ENCODE assay signal across 10 cellular contexts in the genomic region with DNA sequence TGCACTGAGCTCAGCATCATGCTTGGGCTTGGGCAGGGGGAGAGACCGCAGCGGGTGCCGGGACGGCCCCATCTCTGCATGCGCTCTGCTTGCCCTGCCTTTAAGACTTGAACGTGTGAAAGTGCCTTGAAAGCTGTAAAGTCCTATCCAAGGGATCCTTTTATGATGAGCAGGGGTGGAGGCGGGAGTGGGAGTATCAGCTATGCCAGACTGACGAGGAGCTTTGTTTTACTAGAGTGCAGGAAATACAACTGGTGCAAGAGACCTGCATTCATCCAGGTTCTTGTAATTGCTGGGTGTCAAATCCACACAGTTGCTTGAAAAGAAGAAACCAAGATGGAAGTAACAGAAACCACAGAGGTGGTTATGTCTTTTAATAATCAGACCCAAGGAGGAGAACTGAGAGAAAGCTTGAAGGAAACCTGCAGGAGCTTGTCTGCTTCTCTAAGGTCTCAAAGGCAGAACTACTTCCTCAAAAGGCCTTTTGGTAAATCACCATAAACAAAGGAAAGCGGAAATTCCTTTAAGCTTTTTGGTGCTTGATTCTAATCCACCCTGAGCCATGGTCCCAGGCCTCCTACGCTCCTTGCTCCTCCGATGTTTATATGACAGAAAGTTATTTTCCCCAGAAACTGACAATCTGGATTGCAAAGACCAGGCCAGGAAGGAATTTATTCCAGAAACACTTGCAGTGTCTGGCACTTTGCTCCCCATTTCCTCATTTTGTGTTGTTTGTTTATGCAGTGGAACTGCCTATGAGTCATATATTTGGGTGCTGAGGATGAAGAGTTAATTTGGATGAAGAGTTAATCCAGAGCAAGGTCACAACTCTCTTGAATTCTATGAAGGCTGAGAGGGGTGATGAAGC. TPM values are rescaled to one million over a fixed set of nuclear protein-coding genes. Genes with fewer than 3 reads are reported as not detected.
DNase-seq lines count a peak whose midpoint lies in the region; ATAC-seq lines count a peak whose summit lies in the region.
"Had no signal": no experiment of that assay in that cellular context is flagged by ENCODE, and none has a peak within 500 bp of the region (broad histone marks: within the 10 kb centered on the region; RNA-seq: fewer than 3 reads in every experiment).

No MANE protein-coding gene starts in this region.

- intact Hi-C loops in left colon (cut with DNase I, micrococcal nuclease) = no loop called here

- no peaks in the 10 kb centered on the region for H3K27me3 Mint-ChIP-seq in stimulated activated naive CD8-positive, alpha-beta T cell treated with anti-CD3 and anti-CD28 coated beads, Interleukin-15, amount 100 ng/mL, for 72 hours
- H3K27me3 Mint-ChIP-seq in effector memory CD8-positive, alpha-beta T cell = no peaks in the 10 kb centered on the region

- H3K79me1 ChIP-seq in mesenchymal stem cell (replicated peaks; ENCODE audit: low read length, poor library complexity, severe bottlenecking) = no peaks in the 10 kb centered on the region

- no peaks in the 10 kb centered on the region for H3K36me3 Mint-ChIP-seq in effector memory CD8-positive, alpha-beta T cell (ENCODE audit: insufficient read depth)
- H3K36me3 Mint-ChIP-seq: stimulated activated effector memory CD8-positive, alpha-beta T cell treated with anti-CD3 and anti-CD28 coated beads, Interleukin-12 subunit alpha, Interleukin-12 subunit beta, amount 100 ng/mL, for 72 hours had no signal

- peaks cover 27% of the 10 kb centered on the region for H3K4me1 Mint-ChIP-seq in stimulated activated naive CD8-positive, alpha-beta T cell treated with anti-CD3 and anti-CD28 coated beads, Interleukin-15, amount 100 ng/mL, for 72 hours
- peaks cover 0 to 1% of the 10 kb centered on the region in 2 donors for H3K4me1 Mint-ChIP-seq in effector memory CD8-positive, alpha-beta T cell (ENCODE audit: low read depth in 2 of 2)
- H3K4me1 Mint-ChIP-seq: stimulated activated effector memory CD8-positive, alpha-beta T cell treated with anti-CD3 and anti-CD28 coated beads, Interleukin-12 subunit alpha, Interleukin-12 subunit beta, amount 100 ng/mL, for 72 hours had no signal

- WGBS in mesenchymal stem cell = 38% methylated on average over 11 of the region's 11 CpGs

- H4K91ac ChIP-seq in mesenchymal stem cell (ENCODE audit: low read length) = peak overlapping the region; percentile 57

- H2BK5ac ChIP-seq in mesenchymal stem cell (ENCODE audit: low read depth, low read length, poor library complexity, severe bottlenecking) = no peak overlapping the region

- H3K4me1 ChIP-seq in mesenchymal stem cell (ENCODE audit: control insufficient read depth, insufficient read depth, low read depth, low read length) = no peaks in the 10 kb centered on the region

- no peak for DNase-seq in stimulated activated naive CD8-positive, alpha-beta T cell treated with anti-CD3 and anti-CD28 coated beads, Interleukin-15, Interleukin-2, amounts not matched to agents 100 U/mL and 50 U/mL, for 24 hours
- no peak for DNase-seq in stimulated activated naive CD8-positive, alpha-beta T cell treated with anti-CD3 and anti-CD28 coated beads, Interleukin-15, amount 100 ng/mL, for 72 hours
- peak; percentile 53 for DNase-seq in activated CD4-positive, alpha-beta T cell treated with anti-CD3 and anti-CD28 coated beads for 48 hours
- DNase-seq in mesenchymal stem cell (peak; percentile 81), left colon (no peak), NCI-H226 (no peak)
- DNase-seq in effector memory CD8-positive, alpha-beta T cell = no peak
- DNase-seq: cortex of kidney had no signal

- no peak overlapping the region for H4K8ac ChIP-seq in mesenchymal stem cell (ENCODE audit: low read length)

- peak overlapping the region; percentile 29 to 96 for H2BK12ac ChIP-seq in mesenchymal stem cell (ENCODE audit: low read length in 2 of 2)

- no peak overlapping the region for H3K14ac ChIP-seq in mesenchymal stem cell (ENCODE audit: low read length in 2 of 2)

- H3K27me3 ChIP-seq in mesenchymal stem cell (ENCODE audit: control insufficient read depth in 1 of 2, insufficient read depth in 1 of 2, low read length in 2 of 2) = peaks cover 0 to 3% of the 10 kb centered on the region in 2 experiments

- no peak overlapping the region for H3K27ac Mint-ChIP-seq in stimulated activated naive CD8-positive, alpha-beta T cell treated with anti-CD3 and anti-CD28 coated beads, Interleukin-15, amount 100 ng/mL, for 72 hours
- no peak overlapping the region for H3K27ac Mint-ChIP-seq in effector memory CD8-positive, alpha-beta T cell
- H3K27ac Mint-ChIP-seq: stimulated activated effector memory CD8-positive, alpha-beta T cell treated with anti-CD3 and anti-CD28 coated beads, Interleukin-12 subunit alpha, Interleukin-12 subunit beta, amount 100 ng/mL, for 72 hours had no signal

- H3K27ac ChIP-seq in mesenchymal stem cell (ENCODE audit: low read length, poor library complexity, severe bottlenecking) = no peak overlapping the region

- H3K9ac ChIP-seq in mesenchymal stem cell (ENCODE audit: low read length) = no peak overlapping the region

- ATAC-seq in stimulated activated naive CD8-positive, alpha-beta T cell treated with anti-CD3 and anti-CD28 coated beads, Interleukin-15, Interleukin-2, amounts not matched to agents 100 U/mL and 50 U/mL, for 24 hours = peak; percentile 19
- no peak for ATAC-seq in stimulated activated naive CD8-positive, alpha-beta T cell treated with anti-CD3 and anti-CD28 coated beads, Interleukin-15, amount 100 ng/mL, for 72 hours
- ATAC-seq in left colon (no peak), HG03520 (IDR thresholded peaks at IDR 0.05; ENCODE audit: unreplicated experiment) (no peak)
- ATAC-seq in effector memory CD8-positive, alpha-beta T cell (replicated peaks) = no peak
- ATAC-seq: stimulated activated effector memory CD8-positive, alpha-beta T cell treated with anti-CD3 and anti-CD28 coated beads, Interleukin-12 subunit alpha, Interleukin-12 subunit beta, amount 100 ng/mL, for 72 hours had no signal

- no peak overlapping the region for H3K23ac ChIP-seq in mesenchymal stem cell (ENCODE audit: low read length in 2 of 2)

- no peak overlapping the region for H2AK5ac ChIP-seq in mesenchymal stem cell (ENCODE audit: low read length, severe bottlenecking)

- no peak overlapping the region for H2BK15ac ChIP-seq in mesenchymal stem cell (ENCODE audit: low read depth, poor library complexity, severe bottlenecking)

- H3K9me3 ChIP-seq in mesenchymal stem cell (ENCODE audit: control insufficient read depth, low read length) = peaks cover 3% of the 10 kb centered on the region

- peak overlapping the region; percentile 20 to 97 for H3K4ac ChIP-seq in mesenchymal stem cell (ENCODE audit: low read depth in 1 of 2, low read length in 2 of 2)

- peak overlapping the region; percentile 21 for H2BK120ac ChIP-seq in mesenchymal stem cell (ENCODE audit: low read depth, low read length)

- H3K4me3 ChIP-seq in mesenchymal stem cell (ENCODE audit: insufficient read depth in 1 of 2, low read depth in 1 of 2, low read length in 2 of 2) = no peak overlapping the region

- H3K4me3 Mint-ChIP-seq in stimulated activated naive CD8-positive, alpha-beta T cell treated with anti-CD3 and anti-CD28 coated beads, Interleukin-15, amount 100 ng/mL, for 72 hours = no peak overlapping the region
- no peak overlapping the region for H3K4me3 Mint-ChIP-seq in effector memory CD8-positive, alpha-beta T cell
- H3K4me3 Mint-ChIP-seq: stimulated activated effector memory CD8-positive, alpha-beta T cell treated with anti-CD3 and anti-CD28 coated beads, Interleukin-12 subunit alpha, Interleukin-12 subunit beta, amount 100 ng/mL, for 72 hours had no signal

- no peaks in the 10 kb centered on the region for H3K9me3 Mint-ChIP-seq in stimulated activated naive CD8-positive, alpha-beta T cell treated with anti-CD3 and anti-CD28 coated beads, Interleukin-15, amount 100 ng/mL, for 72 hours
- H3K9me3 Mint-ChIP-seq in effector memory CD8-positive, alpha-beta T cell = no peaks in the 10 kb centered on the region
- H3K9me3 Mint-ChIP-seq: stimulated activated effector memory CD8-positive, alpha-beta T cell treated with anti-CD3 and anti-CD28 coated beads, Interleukin-12 subunit alpha, Interleukin-12 subunit beta, amount 100 ng/mL, for 72 hours had no signal

- H3K4me2 ChIP-seq in mesenchymal stem cell (ENCODE audit: low read length, poor library complexity, severe bottlenecking) = no peak overlapping the region

- H2AFZ ChIP-seq in mesenchymal stem cell (ENCODE audit: low read depth, low read length) = no peak overlapping the region

- H3K36me3 ChIP-seq in mesenchymal stem cell (ENCODE audit: control insufficient read depth in 1 of 2, insufficient read depth in 2 of 2, low read depth in 1 of 2, low read length in 2 of 2) = no peaks in the 10 kb centered on the region

- H3K18ac ChIP-seq in mesenchymal stem cell (ENCODE audit: low read depth in 1 of 2, low read length in 2 of 2) = peak overlapping the region in 1 of 2 experiments; percentile 96

RNA-seq across cellular contexts. Expression of a gene that starts 51.3 kb away (rescaled TPM):
- polyA plus RNA-seq in mesenchymal stem cell (2013, experiment 1 of 2) = not detected
- polyA plus RNA-seq in mesenchymal stem cell (2013, experiment 2 of 2) = not detected
- not detected for total RNA-seq in left colon

Comparison
In these comparisons a context has a peak if more than half of its experiments do, and no peak if none do; other contexts are left out.
1. DNase-seq: peak in activated CD4-positive, alpha-beta T cell treated with anti-CD3 and anti-CD28 coated beads for 48 hours (single experiment) and mesenchymal stem cell (single experiment); none in stimulated activated naive CD8-positive, alpha-beta T cell treated with anti-CD3 and anti-CD28 coated beads, Interleukin-15, Interleukin-2, amounts not matched to agents 100 U/mL and 50 U/mL, for 24 hours (single experiment), stimulated activated naive CD8-positive, alpha-beta T cell treated with anti-CD3 and anti-CD28 coated beads, Interleukin-15, amount 100 ng/mL, for 72 hours (0 of 2), left colon (0 of 2), effector memory CD8-positive, alpha-beta T cell (0 of 3) and NCI-H226 (single experiment).